Comparison of ENCODE assay signal across 8 cellular contexts in the genomic region with DNA sequence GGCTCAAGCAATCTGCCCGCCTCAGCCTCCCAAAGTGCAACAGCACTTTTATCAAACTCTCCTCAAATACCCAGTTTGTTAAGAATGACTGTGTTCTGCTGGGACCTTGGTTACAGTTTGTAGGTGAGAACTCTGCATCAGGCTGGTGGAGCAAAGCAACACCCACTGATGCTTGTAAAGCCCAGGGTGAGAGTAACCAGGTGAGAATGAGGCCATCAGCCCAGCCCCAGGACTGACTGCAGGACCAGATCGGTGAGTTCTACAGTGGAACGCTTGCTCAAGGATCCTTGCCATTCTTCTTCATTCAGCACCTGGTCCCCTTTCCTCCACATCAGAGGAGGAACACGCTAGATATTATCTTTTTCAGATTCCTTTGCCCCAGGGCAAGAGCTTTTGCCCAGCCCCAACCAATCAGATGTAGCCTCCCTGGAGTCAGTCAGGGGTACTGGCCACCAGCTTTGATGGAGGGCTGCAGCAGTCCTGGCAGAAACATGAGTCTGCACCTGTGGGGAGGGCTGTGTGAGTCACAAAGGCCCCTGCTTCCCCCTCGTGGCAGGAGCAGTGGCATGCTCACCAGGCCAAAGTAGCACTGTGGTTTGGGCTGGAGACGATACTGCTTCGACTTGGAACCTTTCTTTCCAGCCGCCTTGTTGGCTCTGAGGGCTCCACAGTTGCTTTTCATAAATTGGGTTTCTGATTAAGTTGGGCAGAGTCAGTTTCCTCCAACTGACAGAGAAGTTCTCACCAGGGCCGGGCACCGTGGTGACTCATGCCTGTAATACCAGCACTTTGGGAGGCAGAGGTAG. TPM values are rescaled to one million over a fixed set of nuclear protein-coding genes. Genes with fewer than 3 reads are reported as not detected.
A peak's percentile ranks its signal among the peaks of the same experiment; 100 is the strongest.
DNase-seq lines count a peak whose midpoint lies in the region.

No MANE protein-coding gene starts in this region.

- H3K9me3 ChIP-seq in adipocyte (ENCODE audit: control insufficient read depth, low read length), result no peaks in the 10 kb centered on the region
- H3K9me3 ChIP-seq in iPS-15b (ENCODE audit: control insufficient read depth, insufficient read depth, low read length), result no peaks in the 10 kb centered on the region

- H3K9ac ChIP-seq in adipocyte (ENCODE audit: low read length) (no peak overlapping the region), iPS-15b (ENCODE audit: low read depth, low read length) (peak overlapping the region; percentile 8)

- H3K36me3 ChIP-seq in adipocyte (ENCODE audit: control insufficient read depth, insufficient read depth, low read length, severe bottlenecking) (no peaks in the 10 kb centered on the region), iPS-15b (ENCODE audit: control insufficient read depth, insufficient read depth, low read length) (no peaks in the 10 kb centered on the region)

- H3K4me3 Mint-ChIP-seq in T-helper 1 cell treated with Interleukin-12 subunit alpha and Interleukin-12 subunit beta and Interleukin-4 antibody, amounts not matched to agents 30 μg/mL and 1 μg/mL, for 36 hours, result peak overlapping the region; percentile 31

- H3K27ac Mint-ChIP-seq in T-helper 1 cell treated with Interleukin-12 subunit alpha and Interleukin-12 subunit beta and Interleukin-4 antibody, amounts not matched to agents 30 μg/mL and 1 μg/mL, for 36 hours, result peak overlapping the region; percentile 67

- H3K27me3 ChIP-seq in adipocyte (replicated peaks; ENCODE audit: control insufficient read depth, insufficient read depth, low read length), result no peaks in the 10 kb centered on the region
- no peaks in the 10 kb centered on the region for H3K27me3 ChIP-seq in iPS-15b (ENCODE audit: control insufficient read depth, insufficient read depth, low read length)

- DNase-seq in NCI-H2196 (lab: John Stamatoyannopoulos, UW; ENCODE audit: unreplicated experiment), result peak; percentile 30
- DNase-seq in NCI-H2196 treated with DMSO at 0.1 percent for 48 hours (lab: John Stamatoyannopoulos, UW; ENCODE audit: unreplicated experiment), result no peak
- peak; percentile 91 for DNase-seq in HT1080 (ENCODE audit: low read depth)
- peak; percentile 55 for DNase-seq in adipocyte (ENCODE audit: low read depth)
- DNase-seq in stimulated activated CD4-positive, alpha-beta T cell treated with anti-CD3 and anti-CD28 coated beads, Interleukin-2, amount 100 ng/mL, for 24 hours, result peak; percentile 69 to 70
- DNase-seq in midbrain (lab: John Stamatoyannopoulos, UW), result no peak

- H3K4me1 Mint-ChIP-seq in T-helper 1 cell treated with Interleukin-12 subunit alpha and Interleukin-12 subunit beta and Interleukin-4 antibody, amounts not matched to agents 30 μg/mL and 1 μg/mL, for 36 hours (ENCODE audit: low read depth), result peaks cover 47% of the 10 kb centered on the region

- H3K9me3 Mint-ChIP-seq in T-helper 1 cell treated with Interleukin-12 subunit alpha and Interleukin-12 subunit beta and Interleukin-4 antibody, amounts not matched to agents 30 μg/mL and 1 μg/mL, for 36 hours, result no peaks in the 10 kb centered on the region

- H3K27me3 Mint-ChIP-seq in T-helper 1 cell treated with Interleukin-12 subunit alpha and Interleukin-12 subunit beta and Interleukin-4 antibody, amounts not matched to agents 30 μg/mL and 1 μg/mL, for 36 hours (ENCODE audit: low read depth), result peaks cover 6% of the 10 kb centered on the region

- no peak overlapping the region for H3K4me3 ChIP-seq in adipocyte (ENCODE audit: low read length)
- H3K4me3 ChIP-seq in iPS-15b (ENCODE audit: low read depth, low read length), result no peak overlapping the region

- peaks cover 5% of the 10 kb centered on the region for H3K36me3 Mint-ChIP-seq in T-helper 1 cell treated with Interleukin-12 subunit alpha and Interleukin-12 subunit beta and Interleukin-4 antibody, amounts not matched to agents 30 μg/mL and 1 μg/mL, for 36 hours (ENCODE audit: low read depth)

- H3K4me1 ChIP-seq in adipocyte (ENCODE audit: control insufficient read depth, insufficient read depth, low read length) (peaks cover 12% of the 10 kb centered on the region), iPS-15b (ENCODE audit: control insufficient read depth, insufficient read depth, low read length) (peaks cover 14% of the 10 kb centered on the region)

RNA-seq across cellular contexts. Expression of a gene that starts 3.5 kb away (rescaled TPM):
- 171 and 206 TPM in 2 replicates for total RNA-seq in HT1080 (2014; rRNA removed; shearing (Covaris generic))
- 198 and 203 TPM in 2 replicates for polyA plus RNA-seq in HT1080 (2015; cell fraction: cytosol; rRNA removed)
- polyA plus RNA-seq in HT1080 (2015; cell fraction: nucleus; rRNA removed), result 77.5 and 80.7 TPM in 2 replicates

RNA-seq across cellular contexts. Expression of a gene that starts 49.1 kb away (rescaled TPM):
- 23.8 and 27.2 TPM in 2 replicates for total RNA-seq in HT1080 (2014; rRNA removed; shearing (Covaris generic))
- 24.0 and 27.7 TPM in 2 replicates for polyA plus RNA-seq in HT1080 (2015; cell fraction: cytosol; rRNA removed)
- polyA plus RNA-seq in HT1080 (2015; cell fraction: nucleus; rRNA removed), result 63.5 and 71.0 TPM in 2 replicates

RNA-seq across cellular contexts. Expression of a gene that starts 56.1 kb away (rescaled TPM):
- 20.4 and 21.4 TPM in 2 replicates for total RNA-seq in HT1080 (2014; rRNA removed; shearing (Covaris generic))
- polyA plus RNA-seq in HT1080 (2015; cell fraction: cytosol; rRNA removed), result 13.1 and 17.4 TPM in 2 replicates
- 19.0 and 19.7 TPM in 2 replicates for polyA plus RNA-seq in HT1080 (2015; cell fraction: nucleus; rRNA removed)

Comparison
In these comparisons a context has a peak if more than half of its experiments do, and no peak if none do; other contexts are left out.
1. DNase-seq: peak in NCI-H2196 (single experiment), HT1080 (single experiment), adipocyte (single experiment) and stimulated activated CD4-positive, alpha-beta T cell treated with anti-CD3 and anti-CD28 coated beads, Interleukin-2, amount 100 ng/mL, for 24 hours (2 of 2); none in NCI-H2196 treated with DMSO at 0.1 percent for 48 hours (single experiment) and midbrain (single experiment).